1 cellular context compared by ENCODE assay signal in the genomic region with DNA sequence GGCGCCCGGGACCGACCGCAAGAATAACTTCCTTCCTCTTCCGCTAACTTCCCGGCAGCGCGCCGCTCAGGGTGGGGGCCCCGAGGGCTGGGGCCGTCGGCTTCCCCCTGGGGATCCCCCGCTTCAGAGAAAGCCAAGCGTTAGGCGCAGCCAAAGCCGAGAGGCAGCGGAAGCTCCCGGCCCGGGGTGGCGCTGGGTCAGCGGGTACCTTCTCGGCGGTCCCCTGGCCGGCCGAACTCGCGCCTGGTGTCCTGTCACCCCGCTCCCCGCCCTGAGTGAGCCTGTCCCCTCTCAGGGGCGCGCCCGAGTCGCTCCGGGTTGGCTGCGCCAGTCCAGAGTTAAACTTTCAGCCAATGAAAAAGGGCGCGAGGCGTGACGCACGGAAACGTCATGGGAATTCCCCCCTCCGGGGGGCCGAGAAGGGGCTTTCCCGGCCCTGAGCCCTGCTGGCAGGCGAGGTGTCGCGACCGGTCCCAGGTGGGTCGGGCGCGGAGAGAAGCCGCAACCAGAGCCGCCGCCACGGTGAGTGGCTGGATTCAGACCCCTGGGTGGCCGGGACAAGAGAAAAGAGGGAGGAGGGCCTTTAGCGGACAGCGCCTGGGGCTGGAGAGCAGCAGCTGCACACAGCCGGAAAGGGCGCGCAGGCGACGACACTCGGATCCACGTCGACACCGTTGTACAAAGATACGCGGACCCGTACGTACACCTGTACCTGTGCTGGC.
TF ChIP-seq lines count a peak whose summit lies in the region.

No MANE protein-coding gene starts in this region.

TF ChIP-seq in HepG2, 621 proteins besides CTCF, POLR2A, EP300 and RAD21 (continued from another document and continues in another):
- TF ChIP-seq, protein P1, sequence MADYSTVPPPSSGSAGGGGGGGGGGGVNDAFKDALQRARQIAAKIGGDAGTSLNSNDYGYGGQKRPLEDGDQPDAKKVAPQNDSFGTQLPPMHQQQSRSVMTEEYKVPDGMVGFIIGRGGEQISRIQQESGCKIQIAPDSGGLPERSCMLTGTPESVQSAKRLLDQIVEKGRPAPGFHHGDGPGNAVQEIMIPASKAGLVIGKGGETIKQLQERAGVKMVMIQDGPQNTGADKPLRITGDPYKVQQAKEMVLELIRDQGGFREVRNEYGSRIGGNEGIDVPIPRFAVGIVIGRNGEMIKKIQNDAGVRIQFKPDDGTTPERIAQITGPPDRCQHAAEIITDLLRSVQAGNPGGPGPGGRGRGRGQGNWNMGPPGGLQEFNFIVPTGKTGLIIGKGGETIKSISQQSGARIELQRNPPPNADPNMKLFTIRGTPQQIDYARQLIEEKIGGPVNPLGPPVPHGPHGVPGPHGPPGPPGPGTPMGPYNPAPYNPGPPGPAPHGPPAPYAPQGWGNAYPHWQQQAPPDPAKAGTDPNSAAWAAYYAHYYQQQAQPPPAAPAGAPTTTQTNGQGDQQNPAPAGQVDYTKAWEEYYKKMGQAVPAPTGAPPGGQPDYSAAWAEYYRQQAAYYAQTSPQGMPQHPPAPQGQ (CRISPR knock-in tag; IDR thresholded peaks at IDR 0.05; ENCODE audit: borderline replicate concordance) = peak; percentile 65; the same call in 1 of the 2 replicates
- TF ChIP-seq ZSCAN31 (CRISPR knock-in tag; IDR thresholded peaks at IDR 0.05; ENCODE audit: low read depth) (no peak), KMT2B (CRISPR knock-in tag; IDR thresholded peaks at IDR 0.05) (peak; percentile 18; the same call in 1 of the 2 replicates), ZNF703 (CRISPR knock-in tag; IDR thresholded peaks at IDR 0.05; ENCODE audit: borderline replicate concordance) (no peak), TAF15 (IDR thresholded peaks at IDR 0.05; ENCODE audit: low read depth, low read length, poor library complexity, severe bottlenecking) (no peak), JUN (CRISPR knock-in tag; IDR thresholded peaks at IDR 0.05) (no peak), SMARCE1 (IDR thresholded peaks at IDR 0.05; ENCODE audit: borderline replicate concordance) (no peak), HOXA5 (CRISPR knock-in tag; IDR thresholded peaks at IDR 0.05) (peak; percentile 80), SATB2 (CRISPR knock-in tag; IDR thresholded peaks at IDR 0.05) (0 out of 2 replicates have a peak, but pooled peaks have one; percentile 66), ZNF569 (CRISPR knock-in tag; IDR thresholded peaks at IDR 0.05; ENCODE audit: borderline replicate concordance) (no peak), RFXAP (CRISPR knock-in tag; IDR thresholded peaks at IDR 0.05; ENCODE audit: borderline replicate concordance) (peak; percentile 93; the same call in 1 of the 2 replicates), SMC3 (IDR thresholded peaks at IDR 0.05; ENCODE audit: low read length) (peak; percentile 38; the same call in 1 of the 2 replicates), ATF7 (IDR thresholded peaks at IDR 0.05) (no peak), ATF7 (CRISPR knock-in tag; IDR thresholded peaks at IDR 0.05) (no peak), SALL1 (CRISPR knock-in tag; IDR thresholded peaks at IDR 0.05) (no peak; the same call in 1 of the 2 replicates), ZFX (CRISPR knock-in tag; IDR thresholded peaks at IDR 0.05; ENCODE audit: low read depth) (no peak; the same call in 1 of the 2 replicates), ZIK1 (CRISPR knock-in tag; IDR thresholded peaks at IDR 0.05; ENCODE audit: borderline replicate concordance, low read depth) (no peak), SMARCC2 (IDR thresholded peaks at IDR 0.05) (no peak), ZNF138 (CRISPR knock-in tag; IDR thresholded peaks at IDR 0.05; ENCODE audit: low read depth) (no peak), MIXL1 (CRISPR knock-in tag; IDR thresholded peaks at IDR 0.05) (no peak; the same call in 1 of the 2 replicates), HNRNPK (IDR thresholded peaks at IDR 0.05; ENCODE audit: low read depth, low read length, poor library complexity, severe bottlenecking) (peak; percentile 16), SP140L (CRISPR knock-in tag; IDR thresholded peaks at IDR 0.05; ENCODE audit: borderline replicate concordance) (no peak), MEF2D (CRISPR knock-in tag; IDR thresholded peaks at IDR 0.05) (peak; percentile 34; the same call in 1 of the 2 replicates), FOXO1 (CRISPR knock-in tag; IDR thresholded peaks at IDR 0.05) (no peak)
- TF ChIP-seq, protein P2, sequence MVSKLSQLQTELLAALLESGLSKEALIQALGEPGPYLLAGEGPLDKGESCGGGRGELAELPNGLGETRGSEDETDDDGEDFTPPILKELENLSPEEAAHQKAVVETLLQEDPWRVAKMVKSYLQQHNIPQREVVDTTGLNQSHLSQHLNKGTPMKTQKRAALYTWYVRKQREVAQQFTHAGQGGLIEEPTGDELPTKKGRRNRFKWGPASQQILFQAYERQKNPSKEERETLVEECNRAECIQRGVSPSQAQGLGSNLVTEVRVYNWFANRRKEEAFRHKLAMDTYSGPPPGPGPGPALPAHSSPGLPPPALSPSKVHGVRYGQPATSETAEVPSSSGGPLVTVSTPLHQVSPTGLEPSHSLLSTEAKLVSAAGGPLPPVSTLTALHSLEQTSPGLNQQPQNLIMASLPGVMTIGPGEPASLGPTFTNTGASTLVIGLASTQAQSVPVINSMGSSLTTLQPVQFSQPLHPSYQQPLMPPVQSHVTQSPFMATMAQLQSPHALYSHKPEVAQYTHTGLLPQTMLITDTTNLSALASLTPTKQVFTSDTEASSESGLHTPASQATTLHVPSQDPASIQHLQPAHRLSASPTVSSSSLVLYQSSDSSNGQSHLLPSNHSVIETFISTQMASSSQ (IDR thresholded peaks at IDR 0.05; ENCODE audit: low read depth) = no peak
- TF ChIP-seq, protein P2 (CRISPR knock-in tag; IDR thresholded peaks at IDR 0.05; ENCODE audit: borderline replicate concordance) = no peak
- TF ChIP-seq, protein P3, sequence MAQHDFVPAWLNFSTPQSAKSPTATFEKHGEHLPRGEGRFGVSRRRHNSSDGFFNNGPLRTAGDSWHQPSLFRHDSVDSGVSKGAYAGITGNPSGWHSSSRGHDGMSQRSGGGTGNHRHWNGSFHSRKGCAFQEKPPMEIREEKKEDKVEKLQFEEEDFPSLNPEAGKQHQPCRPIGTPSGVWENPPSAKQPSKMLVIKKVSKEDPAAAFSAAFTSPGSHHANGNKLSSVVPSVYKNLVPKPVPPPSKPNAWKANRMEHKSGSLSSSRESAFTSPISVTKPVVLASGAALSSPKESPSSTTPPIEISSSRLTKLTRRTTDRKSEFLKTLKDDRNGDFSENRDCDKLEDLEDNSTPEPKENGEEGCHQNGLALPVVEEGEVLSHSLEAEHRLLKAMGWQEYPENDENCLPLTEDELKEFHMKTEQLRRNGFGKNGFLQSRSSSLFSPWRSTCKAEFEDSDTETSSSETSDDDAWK (CRISPR knock-in tag; IDR thresholded peaks at IDR 0.05) = no peak
- TF ChIP-seq, protein P4, sequence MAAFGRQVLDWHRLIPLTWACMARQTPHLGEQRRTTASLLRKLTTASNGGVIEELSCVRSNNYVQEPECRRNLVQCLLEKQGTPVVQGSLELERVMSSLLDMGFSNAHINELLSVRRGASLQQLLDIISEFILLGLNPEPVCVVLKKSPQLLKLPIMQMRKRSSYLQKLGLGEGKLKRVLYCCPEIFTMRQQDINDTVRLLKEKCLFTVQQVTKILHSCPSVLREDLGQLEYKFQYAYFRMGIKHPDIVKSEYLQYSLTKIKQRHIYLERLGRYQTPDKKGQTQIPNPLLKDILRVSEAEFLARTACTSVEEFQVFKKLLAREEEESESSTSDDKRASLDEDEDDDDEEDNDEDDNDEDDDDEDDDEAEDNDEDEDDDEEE (CRISPR knock-in tag; IDR thresholded peaks at IDR 0.05) = peak; percentile 66; the same call in 1 of the 2 replicates
- TF ChIP-seq, protein P5, sequence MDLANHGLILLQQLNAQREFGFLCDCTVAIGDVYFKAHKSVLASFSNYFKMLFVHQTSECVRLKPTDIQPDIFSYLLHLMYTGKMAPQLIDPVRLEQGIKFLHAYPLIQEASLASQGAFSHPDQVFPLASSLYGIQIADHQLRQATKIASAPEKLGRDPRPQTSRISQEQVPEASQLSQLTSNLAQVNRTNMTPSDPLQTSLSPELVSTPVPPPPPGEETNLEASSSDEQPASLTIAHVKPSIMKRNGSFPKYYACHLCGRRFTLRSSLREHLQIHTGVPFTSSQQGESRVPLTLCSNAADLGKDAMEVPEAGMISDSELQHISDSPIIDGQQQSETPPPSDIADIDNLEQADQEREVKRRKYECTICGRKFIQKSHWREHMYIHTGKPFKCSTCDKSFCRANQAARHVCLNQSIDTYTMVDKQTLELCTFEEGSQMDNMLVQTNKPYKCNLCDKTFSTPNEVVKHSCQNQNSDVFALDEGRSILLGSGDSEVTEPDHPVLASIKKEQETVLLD (CRISPR knock-in tag; IDR thresholded peaks at IDR 0.05; ENCODE audit: low read depth) = no peak
- TF ChIP-seq, protein P6, sequence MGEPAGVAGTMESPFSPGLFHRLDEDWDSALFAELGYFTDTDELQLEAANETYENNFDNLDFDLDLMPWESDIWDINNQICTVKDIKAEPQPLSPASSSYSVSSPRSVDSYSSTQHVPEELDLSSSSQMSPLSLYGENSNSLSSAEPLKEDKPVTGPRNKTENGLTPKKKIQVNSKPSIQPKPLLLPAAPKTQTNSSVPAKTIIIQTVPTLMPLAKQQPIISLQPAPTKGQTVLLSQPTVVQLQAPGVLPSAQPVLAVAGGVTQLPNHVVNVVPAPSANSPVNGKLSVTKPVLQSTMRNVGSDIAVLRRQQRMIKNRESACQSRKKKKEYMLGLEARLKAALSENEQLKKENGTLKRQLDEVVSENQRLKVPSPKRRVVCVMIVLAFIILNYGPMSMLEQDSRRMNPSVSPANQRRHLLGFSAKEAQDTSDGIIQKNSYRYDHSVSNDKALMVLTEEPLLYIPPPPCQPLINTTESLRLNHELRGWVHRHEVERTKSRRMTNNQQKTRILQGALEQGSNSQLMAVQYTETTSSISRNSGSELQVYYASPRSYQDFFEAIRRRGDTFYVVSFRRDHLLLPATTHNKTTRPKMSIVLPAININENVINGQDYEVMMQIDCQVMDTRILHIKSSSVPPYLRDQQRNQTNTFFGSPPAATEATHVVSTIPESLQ (CRISPR knock-in tag; conservative IDR thresholded peaks at IDR 0.05) = no peak
- TF ChIP-seq, protein P7, sequence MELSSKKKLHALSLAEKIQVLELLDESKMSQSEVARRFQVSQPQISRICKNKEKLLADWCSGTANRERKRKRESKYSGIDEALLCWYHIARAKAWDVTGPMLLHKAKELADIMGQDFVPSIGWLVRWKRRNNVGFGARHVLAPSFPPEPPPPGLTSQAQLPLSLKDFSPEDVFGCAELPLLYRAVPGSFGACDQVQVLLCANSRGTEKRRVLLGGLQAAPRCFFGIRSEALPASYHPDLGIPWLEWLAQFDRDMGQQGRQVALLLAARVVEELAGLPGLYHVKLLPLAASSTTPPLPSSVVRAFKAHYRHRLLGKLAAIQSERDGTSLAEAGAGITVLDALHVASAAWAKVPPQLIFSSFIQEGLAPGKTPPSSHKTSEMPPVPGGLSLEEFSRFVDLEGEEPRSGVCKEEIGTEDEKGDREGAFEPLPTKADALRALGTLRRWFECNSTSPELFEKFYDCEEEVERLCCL (CRISPR knock-in tag; IDR thresholded peaks at IDR 0.05; ENCODE audit: borderline replicate concordance) = no peak
- TF ChIP-seq, protein P8, sequence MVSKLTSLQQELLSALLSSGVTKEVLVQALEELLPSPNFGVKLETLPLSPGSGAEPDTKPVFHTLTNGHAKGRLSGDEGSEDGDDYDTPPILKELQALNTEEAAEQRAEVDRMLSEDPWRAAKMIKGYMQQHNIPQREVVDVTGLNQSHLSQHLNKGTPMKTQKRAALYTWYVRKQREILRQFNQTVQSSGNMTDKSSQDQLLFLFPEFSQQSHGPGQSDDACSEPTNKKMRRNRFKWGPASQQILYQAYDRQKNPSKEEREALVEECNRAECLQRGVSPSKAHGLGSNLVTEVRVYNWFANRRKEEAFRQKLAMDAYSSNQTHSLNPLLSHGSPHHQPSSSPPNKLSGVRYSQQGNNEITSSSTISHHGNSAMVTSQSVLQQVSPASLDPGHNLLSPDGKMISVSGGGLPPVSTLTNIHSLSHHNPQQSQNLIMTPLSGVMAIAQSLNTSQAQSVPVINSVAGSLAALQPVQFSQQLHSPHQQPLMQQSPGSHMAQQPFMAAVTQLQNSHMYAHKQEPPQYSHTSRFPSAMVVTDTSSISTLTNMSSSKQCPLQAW (CRISPR knock-in tag; IDR thresholded peaks at IDR 0.05) = peak; percentile 15; the same call in 1 of the 2 replicates
- TF ChIP-seq, protein P9, sequence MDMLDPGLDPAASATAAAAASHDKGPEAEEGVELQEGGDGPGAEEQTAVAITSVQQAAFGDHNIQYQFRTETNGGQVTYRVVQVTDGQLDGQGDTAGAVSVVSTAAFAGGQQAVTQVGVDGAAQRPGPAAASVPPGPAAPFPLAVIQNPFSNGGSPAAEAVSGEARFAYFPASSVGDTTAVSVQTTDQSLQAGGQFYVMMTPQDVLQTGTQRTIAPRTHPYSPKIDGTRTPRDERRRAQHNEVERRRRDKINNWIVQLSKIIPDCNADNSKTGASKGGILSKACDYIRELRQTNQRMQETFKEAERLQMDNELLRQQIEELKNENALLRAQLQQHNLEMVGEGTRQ (IDR thresholded peaks at IDR 0.05; ENCODE audit: low read depth, low read length) = no peak
- TF ChIP-seq, protein P9 (CRISPR knock-in tag; IDR thresholded peaks at IDR 0.05; ENCODE audit: borderline replicate concordance) = no peak
- TF ChIP-seq, protein P10, sequence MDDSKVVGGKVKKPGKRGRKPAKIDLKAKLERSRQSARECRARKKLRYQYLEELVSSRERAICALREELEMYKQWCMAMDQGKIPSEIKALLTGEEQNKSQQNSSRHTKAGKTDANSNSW (CRISPR knock-in tag; IDR thresholded peaks at IDR 0.05; ENCODE audit: borderline replicate concordance) = no peak
- TF ChIP-seq, protein P11, sequence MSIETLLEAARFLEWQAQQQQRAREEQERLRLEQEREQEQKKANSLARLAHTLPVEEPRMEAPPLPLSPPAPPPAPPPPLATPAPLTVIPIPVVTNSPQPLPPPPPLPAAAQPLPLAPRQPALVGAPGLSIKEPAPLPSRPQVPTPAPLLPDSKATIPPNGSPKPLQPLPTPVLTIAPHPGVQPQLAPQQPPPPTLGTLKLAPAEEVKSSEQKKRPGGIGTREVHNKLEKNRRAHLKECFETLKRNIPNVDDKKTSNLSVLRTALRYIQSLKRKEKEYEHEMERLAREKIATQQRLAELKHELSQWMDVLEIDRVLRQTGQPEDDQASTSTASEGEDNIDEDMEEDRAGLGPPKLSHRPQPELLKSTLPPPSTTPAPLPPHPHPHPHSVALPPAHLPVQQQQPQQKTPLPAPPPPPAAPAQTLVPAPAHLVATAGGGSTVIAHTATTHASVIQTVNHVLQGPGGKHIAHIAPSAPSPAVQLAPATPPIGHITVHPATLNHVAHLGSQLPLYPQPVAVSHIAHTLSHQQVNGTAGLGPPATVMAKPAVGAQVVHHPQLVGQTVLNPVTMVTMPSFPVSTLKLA (IDR thresholded peaks at IDR 0.05) = no peak
